7 cellular contexts compared by ENCODE assay signal in genomic region chr17:50783193-50783660, GRCh38. TPM values are rescaled to one million over a fixed set of nuclear protein-coding genes. Genes with fewer than 3 reads are reported as not detected.
A peak's percentile ranks its signal among the peaks of the same experiment; 100 is the strongest.
DNase-seq lines count a peak whose midpoint lies in the region; ATAC-seq and TF ChIP-seq lines count a peak whose summit lies in the region.

No MANE protein-coding gene starts in this region.

- TF ChIP-seq POLR2A in suprapubic skin (IDR thresholded peaks at IDR 0.05), result no peak

- no peak overlapping the region for H3K4me3 ChIP-seq in SJCRH30
- H3K4me3 ChIP-seq in foreskin fibroblast (ENCODE audit: low read depth in 1 of 2, low read length in 2 of 2), result no peak overlapping the region
- no peak overlapping the region for H3K4me3 ChIP-seq in suprapubic skin

- peak; percentile 58 for ATAC-seq in GM18867 (IDR thresholded peaks at IDR 0.05; ENCODE audit: unreplicated experiment)

- TF ChIP-seq CTCF in foreskin fibroblast (IDR thresholded peaks at IDR 0.05; ENCODE audit: low read depth, low read length), result peak; percentile 96
- peak; percentile 96 to 97 for TF ChIP-seq CTCF in suprapubic skin (IDR thresholded peaks at IDR 0.05)

- H3K27me3 ChIP-seq in SJCRH30 (no peaks in the 10 kb centered on the region), suprapubic skin (no peaks in the 10 kb centered on the region)

- H3K4me1 ChIP-seq in SJCRH30 (peaks cover 6% of the 10 kb centered on the region), suprapubic skin (peaks cover 36% of the 10 kb centered on the region)

- WGBS in suprapubic skin, result 17% methylated on average over 7 of the region's 7 CpGs

- H3K9me3 ChIP-seq in SJCRH30 (replicated peaks), result no peaks in the 10 kb centered on the region
- H3K9me3 ChIP-seq in suprapubic skin, result no peaks in the 10 kb centered on the region

- TF ChIP-seq EP300 in suprapubic skin (IDR thresholded peaks at IDR 0.05), result no peak

- H3K27ac ChIP-seq in SJCRH30 (no peak overlapping the region), suprapubic skin (no peak overlapping the region)

- DNase-seq in NAMALWA (ENCODE audit: low spot score), result peak; percentile 82
- peak; percentile 77 to 87 for DNase-seq in SJCRH30
- DNase-seq in activated effector memory CD4-positive, alpha-beta T cell treated with Interleukin-2 at 50 U/mL for 16 hours, result peak; percentile 61
- peak; percentile 72 to 93 for DNase-seq in foreskin fibroblast
- peak; percentile 5 to 89 (median 74) for DNase-seq in nucleus accumbens (lab: John Stamatoyannopoulos, UW)
- DNase-seq in suprapubic skin (ENCODE audit: low spot score in 2 of 2), result peak; percentile 86 to 90

- no peaks in the 10 kb centered on the region for H3K36me3 ChIP-seq in SJCRH30
- no peaks in the 10 kb centered on the region for H3K36me3 ChIP-seq in suprapubic skin

RNA-seq across cellular contexts. Expression of gene ANKRD40CL, which starts 15.9 kb away (rescaled TPM):
- total RNA-seq in SJCRH30 (2014; rRNA removed; shearing (Covaris generic)), result not detected in 2 replicates
- total RNA-seq in suprapubic skin, result not detected

RNA-seq across cellular contexts. Expression of gene WFIKKN2, which starts 52.2 kb away (rescaled TPM):
- total RNA-seq in SJCRH30 (2014; rRNA removed; shearing (Covaris generic)), result 0.13 TPM in 1 of 2 replicates, not detected in the other
- total RNA-seq in suprapubic skin, result under 1 TPM; 0.36 to 0.93 (median 0.65) TPM
